14 cellular contexts compared by ENCODE assay signal in the genomic region with DNA sequence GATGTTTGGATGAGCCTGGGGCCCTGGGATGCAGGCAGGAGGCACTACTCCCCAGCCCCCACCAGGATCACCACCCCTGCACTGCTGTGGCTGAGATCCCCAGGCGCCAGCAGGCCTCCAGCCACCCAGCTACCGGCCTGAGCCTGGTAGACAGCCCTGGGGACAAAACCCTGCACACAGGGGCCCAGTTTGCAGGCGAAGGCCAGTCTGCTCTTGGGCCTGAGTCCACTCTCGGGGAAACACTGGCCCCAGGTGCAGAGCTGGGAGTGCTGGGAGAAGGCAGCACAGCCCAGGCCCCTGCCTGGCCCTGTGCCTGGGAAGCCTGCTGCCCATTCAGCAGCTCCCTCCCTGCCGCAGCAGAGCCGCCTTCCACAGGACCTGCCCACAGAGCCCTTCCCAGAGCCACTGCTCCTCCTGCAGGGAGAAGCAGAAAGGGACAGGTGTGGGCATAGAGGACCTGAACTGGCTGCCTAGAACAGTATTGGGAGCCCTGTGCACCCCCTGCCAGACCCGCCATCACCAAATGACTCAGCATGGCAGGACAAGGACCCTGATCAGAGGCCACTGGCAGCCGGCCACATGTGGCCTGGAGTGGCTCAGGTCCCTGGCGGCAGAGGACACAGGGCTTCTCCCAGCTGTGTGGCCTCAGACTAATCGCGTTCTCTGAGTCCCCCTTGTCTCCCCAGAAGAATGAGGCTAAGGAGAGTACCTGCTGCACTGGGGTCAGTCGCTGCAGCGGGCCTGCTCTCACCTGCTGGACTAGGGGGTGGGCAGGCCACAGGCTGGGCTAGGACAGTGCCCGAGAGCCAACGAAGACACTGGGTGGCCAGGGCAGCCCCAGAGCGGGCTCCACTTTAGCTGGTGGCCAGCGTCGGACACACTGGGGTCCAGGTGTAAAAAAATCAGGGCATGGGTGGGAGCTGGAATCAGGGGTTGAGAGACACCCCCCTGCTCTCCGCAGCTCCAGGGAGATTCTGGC. TPM values are rescaled to one million over a fixed set of nuclear protein-coding genes. Genes with fewer than 3 reads are reported as not detected.
A peak's percentile ranks its signal among the peaks of the same experiment; 100 is the strongest.
DNase-seq lines count a peak whose midpoint lies in the region; ATAC-seq and TF ChIP-seq lines count a peak whose summit lies in the region.
"Had no signal": no experiment of that assay in that cellular context is flagged by ENCODE, and none has a peak within 500 bp of the region (broad histone marks: within the 10 kb centered on the region; RNA-seq: fewer than 3 reads in every experiment).

No MANE protein-coding gene starts in this region.

- H3K27ac ChIP-seq in colonic mucosa = no peak overlapping the region
- peak overlapping the region; percentile 93 for H3K27ac ChIP-seq in neutrophil
- H3K27ac ChIP-seq in ovary = no peak overlapping the region
- H3K27ac ChIP-seq: SK-N-MC, upper lobe of left lung had no signal

- TF ChIP-seq POLR2A in ovary (IDR thresholded peaks at IDR 0.05) = no peak

- H3K36me3 ChIP-seq in colonic mucosa = no peaks in the 10 kb centered on the region
- H3K36me3 ChIP-seq in neutrophil = peaks cover 28% of the 10 kb centered on the region
- H3K36me3 ChIP-seq in ovary = no peaks in the 10 kb centered on the region

- 64 to 67% (median 65%) methylated on average over 16 to 19 of the region's 19 CpGs for WGBS in ovary, 3 donors

- H3K4me3 ChIP-seq in colonic mucosa = no peak overlapping the region
- H3K4me3 ChIP-seq in neutrophil (ENCODE audit: low read depth in 1 of 2, low read length in 1 of 2) = no peak overlapping the region
- H3K4me3 ChIP-seq in ovary = no peak overlapping the region
- H3K4me3 ChIP-seq: SK-N-MC, upper lobe of left lung had no signal

- no peaks in the 10 kb centered on the region for H3K27me3 ChIP-seq in colonic mucosa
- H3K27me3 ChIP-seq in neutrophil = no peaks in the 10 kb centered on the region
- H3K27me3 ChIP-seq in ovary = no peaks in the 10 kb centered on the region
- H3K27me3 ChIP-seq: upper lobe of left lung had no signal

- H3K9me3 ChIP-seq in colonic mucosa (no peaks in the 10 kb centered on the region), neutrophil (no peaks in the 10 kb centered on the region), ovary (no peaks in the 10 kb centered on the region)
- H3K9me3 ChIP-seq: upper lobe of left lung had no signal

- TF ChIP-seq CTCF in colonic mucosa (IDR thresholded peaks at IDR 0.05) (peak; percentile 15), neutrophil (IDR thresholded peaks at IDR 0.05) (no peak), ovary (IDR thresholded peaks at IDR 0.05) (no peak)

- ATAC-seq in HG03139 (IDR thresholded peaks at IDR 0.05; ENCODE audit: unreplicated experiment) = no peak
- ATAC-seq: activated CD8-positive, alpha-beta memory T cell treated with anti-CD3 and anti-CD28 coated beads, Interleukin-2, amount 10 ng/mL, durations not matched to agents 7 days and 5 days had no signal

- no peak overlapping the region for H3K9ac ChIP-seq in colonic mucosa (ENCODE audit: low read depth in 2 of 2, low read length in 2 of 2)

- DNase-seq in NCI-H2107 treated with DMSO at 0.1 percent for 48 hours (lab: John Stamatoyannopoulos, UW; ENCODE audit: unreplicated experiment) (peak; percentile 24), NCI-H2107 (lab: John Stamatoyannopoulos, UW) (no peak), NCI-H226 (peak; percentile 20), colonic mucosa (peak; percentile 59), ovary (no peak)
- DNase-seq in stimulated activated CD4-positive, alpha-beta T cell treated with anti-CD3 and anti-CD28 coated beads, Interleukin-15, amount 100 ng/mL, for 24 hours = no peak
- DNase-seq: activated CD8-positive, alpha-beta memory T cell treated with anti-CD3 and anti-CD28 coated beads, Interleukin-2, amount 10 ng/mL, durations not matched to agents 7 days and 5 days; cerebellar nuclear complex; stimulated activated CD4-positive, alpha-beta T cell treated with anti-CD3 and anti-CD28 coated beads, Interleukin-4, amount 100 ng/mL, for 4 hours had no signal

- no peaks in the 10 kb centered on the region for H3K4me1 ChIP-seq in colonic mucosa
- H3K4me1 ChIP-seq in neutrophil (ENCODE audit: control insufficient read depth in 1 of 2, insufficient read depth in 1 of 2, low read depth in 1 of 2, low read length in 1 of 2) = peaks cover 77 to 83% of the 10 kb centered on the region in 2 experiments
- H3K4me1 ChIP-seq in ovary (ENCODE audit: insufficient read depth) = no peaks in the 10 kb centered on the region

- TF ChIP-seq EP300 in ovary (IDR thresholded peaks at IDR 0.05) = no peak

- intact Hi-C loops in colonic mucosa (cut with DNase I) (no loop called here), ovary (cut with DNase I) (no loop called here)

RNA-seq across cellular contexts. Expression of a gene that starts 10.7 kb away (rescaled TPM):
- total RNA-seq in colonic mucosa = 10 to 100 TPM; 33.0 to 61.2 TPM
- total RNA-seq in ovary = 10 to 100 TPM; 12.2 to 27.5 (median 21.9) TPM
- 10 to 100 TPM in 1 of 2 donors, 1 to 10 TPM in 1; 6.7 to 31.1 TPM for polyA plus RNA-seq in ovary

RNA-seq across cellular contexts. Expression of a gene that starts 14.1 kb away (rescaled TPM):
- total RNA-seq in colonic mucosa (under 1 TPM; 0.59 to 0.82 TPM), ovary (1 to 10 TPM in 1 of 7 donors, under 1 TPM in 1, not detected in 5; 0.69 to 1.8 TPM)
- polyA plus RNA-seq in ovary = not detected
- total RNA-seq: activated CD8-positive, alpha-beta memory T cell treated with anti-CD3 and anti-CD28 coated beads, Interleukin-2, amount 10 ng/mL, durations not matched to agents 7 days and 5 days had no signal
- polyA plus RNA-seq: neural cell had no signal

RNA-seq across cellular contexts. Expression of a gene that starts 22.1 kb away (rescaled TPM):
- not detected for total RNA-seq in colonic mucosa
- total RNA-seq in ovary = not detected
- polyA plus RNA-seq in ovary = not detected
- total RNA-seq: upper lobe of left lung had no signal
- polyA plus RNA-seq: neural cell had no signal

RNA-seq across cellular contexts. Expression of a gene that starts 27.0 kb away (rescaled TPM):
- total RNA-seq in colonic mucosa (100 to 1,000 TPM; 219 to 272 TPM), ovary (100 to 1,000 TPM in 3 of 7 donors, 10 to 100 TPM in 4; 81.5 to 133 (median 95.4) TPM)
- 100 to 1,000 TPM; 152 to 176 TPM for polyA plus RNA-seq in ovary

RNA-seq across cellular contexts. Expression of a gene that starts 32.3 kb away (rescaled TPM):
- 1,000 to 10,000 TPM; 1,996 to 2,736 TPM for total RNA-seq in colonic mucosa
- 1,000 to 10,000 TPM; 2,694 to 4,021 (median 3,788) TPM for total RNA-seq in ovary
- 1,000 to 10,000 TPM; 1,606 to 4,743 TPM for polyA plus RNA-seq in ovary

Comparison
In these comparisons a context has a peak if more than half of its experiments do, and no peak if none do; other contexts are left out.
1. DNase-seq: peak in NCI-H2107 treated with DMSO at 0.1 percent for 48 hours (single experiment), NCI-H226 (single experiment) and colonic mucosa (single experiment); none in NCI-H2107 (single experiment), stimulated activated CD4-positive, alpha-beta T cell treated with anti-CD3 and anti-CD28 coated beads, Interleukin-15, amount 100 ng/mL, for 24 hours (single experiment) and ovary (0 of 5).